ENCODE assay signal across 15 cellular contexts in the genomic region with DNA sequence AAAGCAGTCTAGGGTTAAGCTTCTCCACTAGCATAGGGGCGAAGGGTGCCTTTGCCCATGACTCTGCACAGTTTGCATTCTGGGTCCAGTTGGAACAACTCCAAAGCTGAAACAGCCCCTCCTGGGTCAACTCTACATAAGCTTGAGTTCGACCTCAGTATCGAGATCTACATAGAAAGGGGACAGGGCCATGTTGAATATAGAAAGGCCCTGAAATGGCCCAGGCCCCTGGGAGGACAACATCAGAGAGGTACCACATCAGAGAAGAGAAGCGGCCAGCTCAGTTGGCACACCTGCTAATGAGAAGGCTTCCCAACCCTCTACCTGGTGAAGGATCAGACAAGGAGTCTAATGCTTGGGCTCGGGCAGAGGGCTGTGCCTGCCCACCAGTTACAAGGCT. TPM values are rescaled to one million over a fixed set of nuclear protein-coding genes. Genes with fewer than 3 reads are reported as not detected.
DNase-seq lines count a peak whose midpoint lies in the region; ATAC-seq and TF ChIP-seq lines count a peak whose summit lies in the region.
"Had no signal": no experiment of that assay in that cellular context is flagged by ENCODE, and none has a peak within 500 bp of the region (broad histone marks: within the 10 kb centered on the region; RNA-seq: fewer than 3 reads in every experiment).

No MANE protein-coding gene starts in this region.

- H3K9me3 Mint-ChIP-seq in activated CD4-positive, alpha-beta T cell treated with anti-CD3 and anti-CD28 coated beads, Interleukin-2, amount 10 ng/mL, durations not matched to agents 24 days and 14 days: no peaks in the 10 kb centered on the region
- H3K9me3 Mint-ChIP-seq in activated B cell treated with CpG ODN at 0.5 μM for 24 hours: no peaks in the 10 kb centered on the region
- no peaks in the 10 kb centered on the region for H3K9me3 Mint-ChIP-seq in stimulated activated memory B cell treated with anti-CD40 and anti-IgM and Interleukin-4, amounts not matched to agents 10 μg/mL and 1 μg/mL and 100 μg/mL, for 72 hours

- peak overlapping the region; percentile 98 for H3K4me3 Mint-ChIP-seq in activated CD4-positive, alpha-beta T cell treated with anti-CD3 and anti-CD28 coated beads, Interleukin-2, amount 10 ng/mL, durations not matched to agents 24 days and 14 days
- H3K4me3 Mint-ChIP-seq in activated B cell treated with CpG ODN at 0.5 μM for 24 hours: peak overlapping the region; percentile 46
- H3K4me3 Mint-ChIP-seq in stimulated activated memory B cell treated with anti-CD40 and anti-IgM and Interleukin-4, amounts not matched to agents 10 μg/mL and 1 μg/mL and 100 μg/mL, for 72 hours: peak overlapping the region; percentile 71

- no peaks in the 10 kb centered on the region for H3K27me3 Mint-ChIP-seq in activated CD4-positive, alpha-beta T cell treated with anti-CD3 and anti-CD28 coated beads, Interleukin-2, amount 10 ng/mL, durations not matched to agents 24 days and 14 days
- H3K27me3 Mint-ChIP-seq in activated B cell treated with CpG ODN at 0.5 μM for 24 hours: no peaks in the 10 kb centered on the region
- H3K27me3 Mint-ChIP-seq in stimulated activated memory B cell treated with anti-CD40 and anti-IgM and Interleukin-4, amounts not matched to agents 10 μg/mL and 1 μg/mL and 100 μg/mL, for 72 hours: no peaks in the 10 kb centered on the region

- peaks cover 59% of the 10 kb centered on the region for H3K36me3 Mint-ChIP-seq in activated CD4-positive, alpha-beta T cell treated with anti-CD3 and anti-CD28 coated beads, Interleukin-2, amount 10 ng/mL, durations not matched to agents 24 days and 14 days (ENCODE audit: low read depth)
- H3K36me3 Mint-ChIP-seq in activated B cell treated with CpG ODN at 0.5 μM for 24 hours (ENCODE audit: low read depth): peaks cover 65% of the 10 kb centered on the region
- peaks cover 36% of the 10 kb centered on the region for H3K36me3 Mint-ChIP-seq in stimulated activated memory B cell treated with anti-CD40 and anti-IgM and Interleukin-4, amounts not matched to agents 10 μg/mL and 1 μg/mL and 100 μg/mL, for 72 hours

- intact Hi-C loops in activated CD4-positive, alpha-beta T cell treated with anti-CD3 and anti-CD28 coated beads, Interleukin-2, amount 10 ng/mL, durations not matched to agents 24 days and 14 days (cut with micrococcal nuclease): loop anchor here (5.0 kb wide), 1 partner anchor 248 kb away; the partner anchor contains the start of genes ATP5PB and WDR77
- intact Hi-C loops in activated B cell treated with CpG ODN at 0.5 μM for 24 hours (cut with micrococcal nuclease) (no loop called here), esophagus muscularis mucosa (cut with DNase I) (no loop called here)

- peaks cover 67% of the 10 kb centered on the region for H3K4me1 Mint-ChIP-seq in activated CD4-positive, alpha-beta T cell treated with anti-CD3 and anti-CD28 coated beads, Interleukin-2, amount 10 ng/mL, durations not matched to agents 24 days and 14 days
- peaks cover 97% of the 10 kb centered on the region for H3K4me1 Mint-ChIP-seq in activated B cell treated with CpG ODN at 0.5 μM for 24 hours
- peaks cover 83% of the 10 kb centered on the region for H3K4me1 Mint-ChIP-seq in stimulated activated memory B cell treated with anti-CD40 and anti-IgM and Interleukin-4, amounts not matched to agents 10 μg/mL and 1 μg/mL and 100 μg/mL, for 72 hours

- H3K4me3 ChIP-seq in esophagus muscularis mucosa: peak overlapping the region; percentile 17 to 41 (median 21)
- H3K4me3 ChIP-seq: A549, testis had no signal

- POLR2A ChIA-PET in activated B cell treated with CpG ODN at 0.5 μM for 24 hours (lab: Charles Lee): interaction anchor here (1.0 to 3.0 kb wide), 4 partner anchors 15 to 22 kb away, joined by 3 to 22 read pairs (median 6); no protein-coding TSS in a partner anchor

- WGBS in esophagus muscularis mucosa: 97% methylated on average over 5 of the region's 5 CpGs

- DNase-seq in activated CD4-positive, alpha-beta T cell treated with anti-CD3 and anti-CD28 coated beads, Interleukin-2, amount 10 ng/mL, durations not matched to agents 24 days and 14 days: peak; percentile 64
- DNase-seq in activated CD4-positive, alpha-beta T cell treated with anti-CD3 and anti-CD28 coated beads, Interleukin-2, amount 50 U/mL, for 48 hours: no peak
- DNase-seq in activated B cell treated with CpG ODN at 0.5 μM for 24 hours (no peak), esophagus muscularis mucosa (ENCODE audit: extremely low spot score) (no peak), NCI-H345 (lab: John Stamatoyannopoulos, UW) (no peak)
- DNase-seq: activated CD4-positive, alpha-beta T cell treated with anti-CD3 and anti-CD28 coated beads, Interleukin-2, amount 50 U/mL, for 4 hours; NCI-H2081; NK-92 treated with Interleukin-12 subunit alpha and Interleukin-12 subunit beta, amount 100 ng/mL, for 24 hours; SW 1271; testis had no signal

- no peak for TF ChIP-seq POLR2A in esophagus muscularis mucosa (IDR thresholded peaks at IDR 0.05; ENCODE audit: low read depth)

- H3K9me3 ChIP-seq in esophagus muscularis mucosa: no peaks in the 10 kb centered on the region
- H3K9me3 ChIP-seq: A549, testis had no signal

- H3K36me3 ChIP-seq in esophagus muscularis mucosa: no peaks in the 10 kb centered on the region

- ATAC-seq in activated B cell treated with CpG ODN at 0.5 μM for 24 hours (ENCODE audit: low read depth) (no peak), HG02763 (IDR thresholded peaks at IDR 0.05; ENCODE audit: unreplicated experiment) (no peak), GM21447 (IDR thresholded peaks at IDR 0.05; ENCODE audit: unreplicated experiment) (no peak)
- no peak for ATAC-seq in stimulated activated memory B cell treated with anti-CD40 and anti-IgM and Interleukin-4, amounts not matched to agents 10 μg/mL and 1 μg/mL and 100 μg/mL, for 72 hours
- ATAC-seq: A549 had no signal

- H3K4me1 ChIP-seq in esophagus muscularis mucosa: peaks cover 4 to 24% (median 16%) of the 10 kb centered on the region in 4 donors
- H3K4me1 ChIP-seq: A549 had no signal

- H3K27ac ChIP-seq in esophagus muscularis mucosa (replicated peaks in 1 of 4): no peak overlapping the region
- H3K27ac ChIP-seq: A549, KMS-11, testis had no signal

- H3K27ac Mint-ChIP-seq in activated CD4-positive, alpha-beta T cell treated with anti-CD3 and anti-CD28 coated beads, Interleukin-2, amount 10 ng/mL, durations not matched to agents 24 days and 14 days: peak overlapping the region; percentile 98
- H3K27ac Mint-ChIP-seq in activated B cell treated with CpG ODN at 0.5 μM for 24 hours: peak overlapping the region; percentile 68
- H3K27ac Mint-ChIP-seq in stimulated activated memory B cell treated with anti-CD40 and anti-IgM and Interleukin-4, amounts not matched to agents 10 μg/mL and 1 μg/mL and 100 μg/mL, for 72 hours: peak overlapping the region; percentile 88

- TF ChIP-seq CTCF in activated B cell treated with CpG ODN at 0.5 μM for 24 hours (IDR thresholded peaks at IDR 0.05): no peak
- no peak for TF ChIP-seq CTCF in esophagus muscularis mucosa (IDR thresholded peaks at IDR 0.05)

- H3K27me3 ChIP-seq in esophagus muscularis mucosa: peaks cover 0 to 13% (median 8%) of the 10 kb centered on the region in 4 donors
- H3K27me3 ChIP-seq: testis had no signal

- TF ChIP-seq EP300 in esophagus muscularis mucosa (IDR thresholded peaks at IDR 0.05): no peak

- CTCF ChIA-PET in activated B cell treated with CpG ODN at 0.5 μM for 24 hours (lab: Charles Lee): interaction anchor here (1.3 to 2.6 kb wide), 6 partner anchors 19 to 201 kb away, joined by 3 to 29 read pairs (median 6); no protein-coding TSS in a partner anchor

RNA-seq across cellular contexts. Expression of gene DENND2D, which starts 1.6 kb away (rescaled TPM):
- 175 and 180 TPM in 2 replicates for total RNA-seq in activated CD4-positive, alpha-beta T cell treated with anti-CD3 and anti-CD28 coated beads, Interleukin-2, amount 10 ng/mL, durations not matched to agents 24 days and 14 days
- total RNA-seq in activated B cell treated with CpG ODN at 0.5 μM for 24 hours (48.9 and 58.6 TPM in 2 replicates), esophagus muscularis mucosa (10 to 100 TPM in 1 of 4 donors, 1 to 10 TPM in 3; 4.0 to 13.8 (median 5.2) TPM)

RNA-seq across cellular contexts. Expression of gene CHI3L2, which starts 28.7 kb away (rescaled TPM):
- total RNA-seq in activated CD4-positive, alpha-beta T cell treated with anti-CD3 and anti-CD28 coated beads, Interleukin-2, amount 10 ng/mL, durations not matched to agents 24 days and 14 days: 2.3 and 3.9 TPM in 2 replicates
- total RNA-seq in activated B cell treated with CpG ODN at 0.5 μM for 24 hours (19.6 and 23.6 TPM in 2 replicates), esophagus muscularis mucosa (1 to 10 TPM in 2 of 4 donors, not detected in 2; 1.7 to 5.4 TPM)

RNA-seq across cellular contexts. Expression of gene CEPT1, which starts 58.8 kb away (rescaled TPM):
- 32.4 and 32.9 TPM in 2 replicates for total RNA-seq in activated CD4-positive, alpha-beta T cell treated with anti-CD3 and anti-CD28 coated beads, Interleukin-2, amount 10 ng/mL, durations not matched to agents 24 days and 14 days
- total RNA-seq in activated B cell treated with CpG ODN at 0.5 μM for 24 hours: 74.4 and 87.0 TPM in 2 replicates
- 10 to 100 TPM; 20.2 to 27.0 (median 23.7) TPM for total RNA-seq in esophagus muscularis mucosa

RNA-seq across cellular contexts. Expression of gene DRAM2, which starts 58.9 kb away (rescaled TPM):
- 25.8 and 26.5 TPM in 2 replicates for total RNA-seq in activated CD4-positive, alpha-beta T cell treated with anti-CD3 and anti-CD28 coated beads, Interleukin-2, amount 10 ng/mL, durations not matched to agents 24 days and 14 days
- total RNA-seq in activated B cell treated with CpG ODN at 0.5 μM for 24 hours: 61.8 and 77.6 TPM in 2 replicates
- 10 to 100 TPM; 28.7 to 31.6 (median 30.0) TPM for total RNA-seq in esophagus muscularis mucosa

Comparison
In these comparisons a context has a peak if more than half of its experiments do, and no peak if none do; other contexts are left out.
1. H3K4me3 Mint-ChIP-seq: peak in every context shown above with its lines; median percentile 98 in activated CD4-positive, alpha-beta T cell treated with anti-CD3 and anti-CD28 coated beads, Interleukin-2, amount 10 ng/mL, durations not matched to agents 24 days and 14 days; 71 in stimulated activated memory B cell treated with anti-CD40 and anti-IgM and Interleukin-4, amounts not matched to agents 10 μg/mL and 1 μg/mL and 100 μg/mL, for 72 hours; 46 in activated B cell treated with CpG ODN at 0.5 μM for 24 hours.